8 cellular contexts compared by ENCODE assay signal in the genomic region with DNA sequence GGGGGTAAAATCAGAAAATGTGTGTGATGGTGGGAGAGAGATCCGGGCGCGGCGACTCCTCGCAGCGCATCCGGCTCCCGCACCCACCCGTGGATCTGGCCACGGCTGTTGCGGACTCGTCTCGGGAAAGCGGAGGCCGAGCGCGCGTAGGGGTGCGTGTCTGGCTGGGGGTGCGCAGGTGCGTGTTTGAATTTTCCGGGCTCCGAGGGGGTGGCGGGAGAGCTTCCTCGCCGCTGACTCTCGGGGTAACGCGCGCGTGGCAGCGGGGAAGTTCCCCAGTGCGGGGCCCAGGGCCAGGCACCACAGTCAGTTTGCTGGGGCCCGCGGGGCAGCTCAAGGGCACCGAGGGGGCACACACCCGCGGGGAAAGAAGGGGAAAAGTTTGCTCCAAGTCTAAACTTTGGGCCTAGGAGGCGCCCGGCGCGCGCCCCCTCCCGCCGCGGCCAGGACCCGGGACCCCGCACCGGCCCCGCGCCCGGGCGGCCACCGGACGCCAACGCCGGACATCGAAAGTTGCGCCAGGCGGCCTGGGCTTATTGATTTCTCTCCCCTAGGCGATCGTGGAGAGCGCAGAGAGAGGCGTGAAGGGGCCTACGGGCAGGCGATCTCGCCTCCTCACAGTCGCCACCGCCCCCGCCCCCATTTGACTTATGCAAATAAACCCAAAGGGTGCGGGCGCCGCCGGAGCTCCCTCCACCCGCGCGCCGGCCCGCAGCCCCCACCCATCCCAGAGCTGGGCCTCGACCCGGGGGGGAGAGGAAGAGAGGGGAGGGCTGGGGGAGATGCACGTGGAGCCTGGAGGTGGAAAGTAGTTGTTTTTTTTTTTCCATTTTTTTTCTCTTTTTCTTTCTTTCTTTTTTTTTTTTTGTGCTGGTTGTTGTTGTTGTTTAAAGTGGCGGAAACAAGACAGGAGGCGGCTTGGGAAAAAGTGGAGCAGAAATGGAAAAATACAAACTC. TPM values are rescaled to one million over a fixed set of nuclear protein-coding genes. Genes with fewer than 3 reads are reported as not detected.
DNase-seq lines count a peak whose midpoint lies in the region; ATAC-seq and TF ChIP-seq lines count a peak whose summit lies in the region.

No MANE protein-coding gene starts in this region.

- H3K9ac ChIP-seq in iPS-18a (ENCODE audit: low read length), result peak overlapping the region; percentile 70

- TF ChIP-seq CTCF in astrocyte of the cerebellum (IDR thresholded peaks at IDR 0.05; ENCODE audit: low read depth, low read length, missing control alignments), result no peak

- in situ Hi-C loops in astrocyte of the cerebellum (cut with HindIII; ENCODE audit: low sequenced_read_pairs), result loop anchor here (5.0 kb wide), 2 partner anchors 41 to 86 kb away; no protein-coding TSS in a partner anchor

- ATAC-seq in HG03460 (IDR thresholded peaks at IDR 0.05; ENCODE audit: unreplicated experiment), result no peak
- ATAC-seq in HG02852 (IDR thresholded peaks at IDR 0.05; ENCODE audit: unreplicated experiment), result no peak

- H3K4me3 ChIP-seq in astrocyte of the cerebellum (ENCODE audit: low read depth, low read length), result peak overlapping the region; percentile 84
- H3K4me3 ChIP-seq in iPS-18a (ENCODE audit: low read length), result peak overlapping the region; percentile 68
- H3K4me3 ChIP-seq in skeletal muscle cell (ENCODE audit: low read depth, low read length), result peak overlapping the region; percentile 82

- H3K27ac ChIP-seq in iPS-18a (ENCODE audit: low read length), result no peak overlapping the region

- H3K27me3 ChIP-seq in iPS-18a (ENCODE audit: control insufficient read depth, insufficient read depth, low read length), result peaks cover 49% of the 10 kb centered on the region

- DNase-seq in D341Med (ENCODE audit: low spot score), result peak; percentile 73
- peak; percentile 50 for DNase-seq in HT1080 (ENCODE audit: low read depth)
- DNase-seq in T-helper 2 cell, result peak; percentile 23 to 75 (median 44)
- no peak for DNase-seq in astrocyte of the cerebellum (ENCODE audit: low read depth)
- DNase-seq in skeletal muscle cell (ENCODE audit: low read depth), result no peak

- no peaks in the 10 kb centered on the region for H3K9me3 ChIP-seq in iPS-18a (ENCODE audit: control insufficient read depth, low read depth, low read length)

- no peaks in the 10 kb centered on the region for H3K36me3 ChIP-seq in iPS-18a (ENCODE audit: control insufficient read depth, low read depth, low read length)

- peaks cover 26% of the 10 kb centered on the region for H3K4me1 ChIP-seq in iPS-18a (ENCODE audit: control insufficient read depth, low read depth, low read length)

RNA-seq across cellular contexts. Expression of gene FOXP1, which starts 0.6 kb away (rescaled TPM):
- 42.9 and 65.9 TPM in 2 replicates for total RNA-seq in HT1080 (2014; rRNA removed; shearing (Covaris generic))
- polyA plus RNA-seq in HT1080 (2015; cell fraction: cytosol; rRNA removed), result 25.6 and 27.2 TPM in 2 replicates
- 26.8 and 30.5 TPM in 2 replicates for polyA plus RNA-seq in HT1080 (2015; cell fraction: nucleus; rRNA removed)

Comparison
In these comparisons a context has a peak if more than half of its experiments do, and no peak if none do; other contexts are left out.
1. DNase-seq: peak in D341Med (single experiment), HT1080 (single experiment) and T-helper 2 cell (5 of 5); none in astrocyte of the cerebellum (single experiment) and skeletal muscle cell (single experiment).
2. Peak in every context shown above with its lines, with median percentiles within 50 percentile points of each other: H3K4me3 ChIP-seq.